15 cellular contexts compared by ENCODE assay signal in the genomic region with DNA sequence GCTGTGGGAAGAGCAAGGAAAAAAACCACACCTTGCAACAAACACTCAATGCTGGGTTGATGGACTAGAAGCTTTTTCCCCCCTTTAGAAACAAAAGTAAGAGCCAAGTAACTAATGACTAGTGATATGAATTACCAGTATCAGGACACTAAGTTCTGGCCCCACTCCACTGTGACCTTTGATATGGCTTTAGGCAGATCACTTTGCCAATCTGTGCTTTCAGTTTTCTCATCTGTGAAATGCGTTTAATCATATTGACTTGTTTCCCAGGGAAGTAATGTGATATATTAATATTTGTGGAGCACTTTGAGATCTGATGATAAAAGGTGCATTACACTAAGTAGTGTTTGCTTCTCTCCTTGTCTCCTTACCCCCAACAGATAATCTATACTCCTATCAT.
A peak's percentile ranks its signal among the peaks of the same experiment; 100 is the strongest.
DNase-seq lines count a peak whose midpoint lies in the region; ATAC-seq lines count a peak whose summit lies in the region.
"Had no signal": no experiment of that assay in that cellular context is flagged by ENCODE, and none has a peak within 500 bp of the region (broad histone marks: within the 10 kb centered on the region; RNA-seq: fewer than 3 reads in every experiment).

No MANE protein-coding gene starts in this region.

- ATAC-seq in stimulated activated naive B cell treated with anti-CD40 and anti-IgM and Interleukin-4, amounts not matched to agents 10 μg/mL and 1 μg/mL and 100 μg/mL, for 72 hours (replicated peaks): no peak
- ATAC-seq: heart left ventricle, left ventricle myocardium superior had no signal

- peak overlapping the region; percentile 70 for H3K4me3 Mint-ChIP-seq in activated naive CD4-positive, alpha-beta T cell treated with anti-CD3 and anti-CD28 coated beads, Interleukin-2, amount 50 U/mL, for 24 hours
- peak overlapping the region; percentile 42 for H3K4me3 Mint-ChIP-seq in activated naive CD8-positive, alpha-beta T cell treated with anti-CD3 and anti-CD28 coated beads for 36 hours
- no peak overlapping the region for H3K4me3 Mint-ChIP-seq in stimulated activated naive B cell treated with anti-CD40 and anti-IgM and Interleukin-4, amounts not matched to agents 10 μg/mL and 1 μg/mL and 100 μg/mL, for 72 hours

- H3K27me3 Mint-ChIP-seq in activated naive CD4-positive, alpha-beta T cell treated with anti-CD3 and anti-CD28 coated beads, Interleukin-2, amount 50 U/mL, for 24 hours: no peaks in the 10 kb centered on the region
- H3K27me3 Mint-ChIP-seq in activated naive CD8-positive, alpha-beta T cell treated with anti-CD3 and anti-CD28 coated beads for 36 hours: no peaks in the 10 kb centered on the region
- no peaks in the 10 kb centered on the region for H3K27me3 Mint-ChIP-seq in stimulated activated naive B cell treated with anti-CD40 and anti-IgM and Interleukin-4, amounts not matched to agents 10 μg/mL and 1 μg/mL and 100 μg/mL, for 72 hours

- peak overlapping the region; percentile 85 for H3K27ac Mint-ChIP-seq in activated naive CD4-positive, alpha-beta T cell treated with anti-CD3 and anti-CD28 coated beads, Interleukin-2, amount 50 U/mL, for 24 hours
- H3K27ac Mint-ChIP-seq in activated naive CD8-positive, alpha-beta T cell treated with anti-CD3 and anti-CD28 coated beads for 36 hours: peak overlapping the region; percentile 78
- H3K27ac Mint-ChIP-seq in stimulated activated naive B cell treated with anti-CD40 and anti-IgM and Interleukin-4, amounts not matched to agents 10 μg/mL and 1 μg/mL and 100 μg/mL, for 72 hours: peak overlapping the region; percentile 15

- H3K4me1 Mint-ChIP-seq in activated naive CD4-positive, alpha-beta T cell treated with anti-CD3 and anti-CD28 coated beads, Interleukin-2, amount 50 U/mL, for 24 hours: peaks cover 88% of the 10 kb centered on the region
- H3K4me1 Mint-ChIP-seq in activated naive CD8-positive, alpha-beta T cell treated with anti-CD3 and anti-CD28 coated beads for 36 hours: peaks cover 65% of the 10 kb centered on the region
- H3K4me1 Mint-ChIP-seq in stimulated activated naive B cell treated with anti-CD40 and anti-IgM and Interleukin-4, amounts not matched to agents 10 μg/mL and 1 μg/mL and 100 μg/mL, for 72 hours: peaks cover 39 to 78% of the 10 kb centered on the region in 2 donors

- H3K9me3 Mint-ChIP-seq in activated naive CD4-positive, alpha-beta T cell treated with anti-CD3 and anti-CD28 coated beads, Interleukin-2, amount 50 U/mL, for 24 hours: no peaks in the 10 kb centered on the region
- H3K9me3 Mint-ChIP-seq in activated naive CD8-positive, alpha-beta T cell treated with anti-CD3 and anti-CD28 coated beads for 36 hours: peaks cover 4% of the 10 kb centered on the region
- H3K9me3 Mint-ChIP-seq in stimulated activated naive B cell treated with anti-CD40 and anti-IgM and Interleukin-4, amounts not matched to agents 10 μg/mL and 1 μg/mL and 100 μg/mL, for 72 hours: no peaks in the 10 kb centered on the region

- H3K36me3 Mint-ChIP-seq in activated naive CD4-positive, alpha-beta T cell treated with anti-CD3 and anti-CD28 coated beads, Interleukin-2, amount 50 U/mL, for 24 hours: no peaks in the 10 kb centered on the region
- H3K36me3 Mint-ChIP-seq in activated naive CD8-positive, alpha-beta T cell treated with anti-CD3 and anti-CD28 coated beads for 36 hours: peaks cover 19% of the 10 kb centered on the region
- H3K36me3 Mint-ChIP-seq in stimulated activated naive B cell treated with anti-CD40 and anti-IgM and Interleukin-4, amounts not matched to agents 10 μg/mL and 1 μg/mL and 100 μg/mL, for 72 hours: no peaks in the 10 kb centered on the region

- DNase-seq in activated naive CD4-positive, alpha-beta T cell (lab: John Stamatoyannopoulos, UW): no peak
- DNase-seq in SK-N-DZ (ENCODE audit: low spot score): peak; percentile 17
- DNase-seq in activated naive CD8-positive, alpha-beta T cell treated with anti-CD3 and anti-CD28 coated beads for 36 hours: no peak
- DNase-seq in stimulated activated naive B cell treated with anti-CD40 and anti-IgM and Interleukin-4, amounts not matched to agents 10 μg/mL and 1 μg/mL and 100 μg/mL, for 72 hours: no peak
- no peak for DNase-seq in GDM1 (lab: John Stamatoyannopoulos, UW)
- no peak for DNase-seq in NCI-H1105 treated with DMSO at 0.1 percent for 48 hours (lab: John Stamatoyannopoulos, UW)
- DNase-seq: Calu3; dermis blood vessel endothelial cell; heart left ventricle; left ventricle myocardium superior; MG63; NCI-H1694 treated with DMSO at 0.1 percent for 48 hours; NCI-H774; stimulated activated CD4-positive, alpha-beta T cell treated with anti-CD3 and anti-CD28 coated beads, Interleukin-2, amount 100 ng/mL, for 48 hours had no signal

Comparison
In these comparisons a context has a peak if more than half of its experiments do, and no peak if none do; other contexts are left out.
1. H3K27ac Mint-ChIP-seq: peak in every context shown above with its lines; median percentile 85 in activated naive CD4-positive, alpha-beta T cell treated with anti-CD3 and anti-CD28 coated beads, Interleukin-2, amount 50 U/mL, for 24 hours; 78 in activated naive CD8-positive, alpha-beta T cell treated with anti-CD3 and anti-CD28 coated beads for 36 hours; 15 in stimulated activated naive B cell treated with anti-CD40 and anti-IgM and Interleukin-4, amounts not matched to agents 10 μg/mL and 1 μg/mL and 100 μg/mL, for 72 hours.
2. H3K4me3 Mint-ChIP-seq: peak in activated naive CD4-positive, alpha-beta T cell treated with anti-CD3 and anti-CD28 coated beads, Interleukin-2, amount 50 U/mL, for 24 hours (single experiment) and activated naive CD8-positive, alpha-beta T cell treated with anti-CD3 and anti-CD28 coated beads for 36 hours (single experiment); none in stimulated activated naive B cell treated with anti-CD40 and anti-IgM and Interleukin-4, amounts not matched to agents 10 μg/mL and 1 μg/mL and 100 μg/mL, for 72 hours (0 of 2).